5 cellular contexts compared by ENCODE assay signal in the genomic region with DNA sequence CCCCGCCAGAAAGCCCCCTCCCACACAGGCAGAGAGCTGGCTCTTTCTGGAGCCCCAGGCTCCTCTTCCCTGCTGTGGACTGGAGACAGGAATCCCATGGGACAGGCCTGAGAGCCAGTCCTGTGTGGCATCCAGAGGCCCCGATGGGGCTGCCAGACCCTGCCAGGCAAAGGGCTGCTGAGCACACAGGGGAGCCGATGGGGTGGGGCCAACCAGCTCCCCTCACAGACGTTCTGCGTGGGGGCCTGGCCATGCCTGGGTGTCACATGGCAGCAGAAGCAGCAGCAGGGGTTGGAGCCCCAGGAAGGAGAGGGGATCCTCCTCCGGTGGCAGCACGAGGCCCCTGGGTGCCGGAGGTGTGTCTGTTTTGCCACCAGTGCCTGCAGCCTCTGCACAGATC. TPM values are rescaled to one million over a fixed set of nuclear protein-coding genes. Genes with fewer than 3 reads are reported as not detected.
"Had no signal": no experiment of that assay in that cellular context is flagged by ENCODE, and none has a peak within 500 bp of the region (broad histone marks: within the 10 kb centered on the region; RNA-seq: fewer than 3 reads in every experiment).

No MANE protein-coding gene starts in this region.

RNA-seq across cellular contexts. Expression of gene AQP12A, which starts 8.2 kb away (rescaled TPM):
- total RNA-seq: HT1080, K562, M059J, SJCRH30 had no signal
- polyA plus RNA-seq: IgD-negative memory B cell, K562 had no signal

RNA-seq across cellular contexts. Expression of gene AQP12B, which starts 17.2 kb away (rescaled TPM):
- total RNA-seq: HT1080, K562, M059J, SJCRH30 had no signal
- polyA plus RNA-seq: IgD-negative memory B cell, K562 had no signal
